Comparison of ENCODE assay signal across 21 cellular contexts in the genomic region with DNA sequence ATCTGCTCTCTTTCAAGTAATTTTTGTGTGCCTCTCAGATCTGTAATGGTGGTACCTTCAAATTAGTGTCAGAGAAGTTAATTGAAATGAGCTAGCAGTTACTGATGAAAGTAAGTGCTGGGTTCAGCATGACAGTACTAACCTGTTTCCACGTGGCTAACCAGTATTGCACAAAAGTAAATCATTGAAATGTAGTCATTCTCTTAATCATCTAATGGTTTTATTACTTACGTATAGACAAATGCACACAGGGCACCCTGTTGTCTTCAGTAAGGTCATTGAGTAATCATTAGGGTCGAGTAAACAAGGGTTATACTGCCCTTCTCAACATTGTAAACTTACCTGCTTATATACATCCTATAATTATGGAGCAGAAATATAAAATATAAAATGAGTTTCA.
"Had no signal": no experiment of that assay in that cellular context is flagged by ENCODE, and none has a peak within 500 bp of the region (broad histone marks: within the 10 kb centered on the region; RNA-seq: fewer than 3 reads in every experiment).

No MANE protein-coding gene starts in this region.

- H3K27ac ChIP-seq: body of pancreas, coronary artery, transverse colon, vagina had no signal

- DNase-seq: activated B cell treated with CpG ODN at 0.5 μM for 24 hours; activated CD4-positive, alpha-beta T cell treated with anti-CD3 and anti-CD28 coated beads, Interleukin-2, amount 10 ng/mL, durations not matched to agents 24 days and 14 days; activated CD8-positive, alpha-beta memory T cell treated with anti-CD3 and anti-CD28 coated beads, Interleukin-2, amount 50 U/mL, for 4 hours; activated CD8-positive, alpha-beta T cell treated with anti-CD3 and anti-CD28 coated beads, Interleukin-2, amount 10 ng/mL, durations not matched to agents 7 days and 5 days; activated gamma-delta T cell; activated T-cell treated with anti-CD3 and anti-CD28 coated beads, Interleukin-2, amount 50 U/mL, for 48 hours; amygdala; body of pancreas; kidney; right cardiac atrium; stimulated activated CD4-positive, alpha-beta T cell treated with anti-CD3 and anti-CD28 coated beads, Interleukin-4, amount 100 ng/mL, for 4 hours; stimulated activated CD8-positive, alpha-beta memory T cell treated with anti-CD3 and anti-CD28 coated beads, Interleukin-4, amount 100 ng/mL, for 48 hours; stimulated activated naive CD4-positive, alpha-beta T cell treated with Interleukin-2 at 50 U/mL for 16 hours; substantia nigra; transverse colon had no signal

- ATAC-seq: activated CD8-positive, alpha-beta T cell treated with anti-CD3 and anti-CD28 coated beads, Interleukin-2, amount 10 ng/mL, durations not matched to agents 7 days and 5 days; activated naive CD4-positive, alpha-beta T cell treated with anti-CD3 and anti-CD28 coated beads, Interleukin-2, amount 50 U/mL, for 72 hours; body of pancreas; right cardiac atrium had no signal

- H3K4me1 ChIP-seq: body of pancreas, transverse colon, vagina had no signal

- H3K4me3 ChIP-seq: body of pancreas, coronary artery, smooth muscle cell, transverse colon, vagina had no signal

- H3K9me3 Mint-ChIP-seq: activated naive CD4-positive, alpha-beta T cell treated with anti-CD3 and anti-CD28 coated beads, Interleukin-2, amount 50 U/mL, for 72 hours; central memory CD8-positive, alpha-beta T cell had no signal

- H3K36me3 Mint-ChIP-seq: activated naive CD4-positive, alpha-beta T cell treated with anti-CD3 and anti-CD28 coated beads, Interleukin-2, amount 50 U/mL, for 72 hours had no signal

- H3K4me2 ChIP-seq: smooth muscle cell had no signal

- H3K9me3 ChIP-seq: body of pancreas, transverse colon, vagina had no signal

- H3K4me1 Mint-ChIP-seq: activated B cell treated with CpG ODN at 0.5 μM for 24 hours; activated CD4-positive, alpha-beta T cell treated with anti-CD3 and anti-CD28 coated beads, Interleukin-2, amount 10 ng/mL, durations not matched to agents 24 days and 14 days; central memory CD8-positive, alpha-beta T cell had no signal

- H3K4me3 Mint-ChIP-seq: activated B cell treated with CpG ODN at 0.5 μM for 24 hours; activated CD4-positive, alpha-beta T cell treated with anti-CD3 and anti-CD28 coated beads, Interleukin-2, amount 10 ng/mL, durations not matched to agents 24 days and 14 days; activated CD8-positive, alpha-beta T cell treated with anti-CD3 and anti-CD28 coated beads, Interleukin-2, amount 10 ng/mL, durations not matched to agents 7 days and 5 days; central memory CD8-positive, alpha-beta T cell had no signal

- H3K27ac Mint-ChIP-seq: activated B cell treated with CpG ODN at 0.5 μM for 24 hours; activated CD4-positive, alpha-beta T cell treated with anti-CD3 and anti-CD28 coated beads, Interleukin-2, amount 10 ng/mL, durations not matched to agents 24 days and 14 days; activated CD8-positive, alpha-beta T cell treated with anti-CD3 and anti-CD28 coated beads, Interleukin-2, amount 10 ng/mL, durations not matched to agents 7 days and 5 days; activated naive CD4-positive, alpha-beta T cell treated with anti-CD3 and anti-CD28 coated beads, Interleukin-2, amount 50 U/mL, for 72 hours; progenitor cell of endocrine pancreas had no signal

- H3K36me3 ChIP-seq: transverse colon, vagina had no signal

- H3K27me3 ChIP-seq: body of pancreas, transverse colon, vagina had no signal

- H3K27me3 Mint-ChIP-seq: activated B cell treated with CpG ODN at 0.5 μM for 24 hours; activated CD4-positive, alpha-beta T cell treated with anti-CD3 and anti-CD28 coated beads, Interleukin-2, amount 10 ng/mL, durations not matched to agents 24 days and 14 days; central memory CD8-positive, alpha-beta T cell; progenitor cell of endocrine pancreas had no signal
